Comparison of ENCODE assay signal across 9 cellular contexts in genomic region chr4:133149932-133150642, GRCh38. TPM values are rescaled to one million over a fixed set of nuclear protein-coding genes. Genes with fewer than 3 reads are reported as not detected.
DNase-seq lines count a peak whose midpoint lies in the region; ATAC-seq and TF ChIP-seq lines count a peak whose summit lies in the region.
"Had no signal": no experiment of that assay in that cellular context is flagged by ENCODE, and none has a peak within 500 bp of the region (broad histone marks: within the 10 kb centered on the region; RNA-seq: fewer than 3 reads in every experiment).

No MANE protein-coding gene starts in this region.

- CTCF ChIA-PET in activated CD4-positive, alpha-beta memory T cell treated with anti-CD3 and anti-CD28 coated beads for 36 hours (lab: Charles Lee): no interaction called here

- no peak overlapping the region for H3K4me3 Mint-ChIP-seq in activated CD4-positive, alpha-beta memory T cell treated with anti-CD3 and anti-CD28 coated beads for 36 hours

- H3K36me3 ChIP-seq in HUES64 (ENCODE audit: insufficient read depth, low read length): no peaks in the 10 kb centered on the region
- H3K36me3 ChIP-seq in prostate gland: no peaks in the 10 kb centered on the region

- no peaks in the 10 kb centered on the region for H3K9me3 Mint-ChIP-seq in activated CD4-positive, alpha-beta memory T cell treated with anti-CD3 and anti-CD28 coated beads for 36 hours

- H3K9ac ChIP-seq in HUES64 (ENCODE audit: low read depth, low read length): no peak overlapping the region

- DNase-seq in COLO829 (ENCODE audit: low spot score) (peak; percentile 20), fibroblast of pulmonary artery (ENCODE audit: low read depth) (peak; percentile 41), prostate gland (ENCODE audit: low spot score) (no peak), left lobe of liver (ENCODE audit: low spot score) (no peak)
- no peak for DNase-seq in activated CD4-positive, alpha-beta memory T cell treated with anti-CD3 and anti-CD28 coated beads for 36 hours
- DNase-seq: activated CD4-positive, alpha-beta T cell treated with anti-CD3 and anti-CD28 coated beads, Interleukin-2, amount 50 U/mL, for 1 hour had no signal

- H3K4me1 ChIP-seq in HUES64 (ENCODE audit: insufficient read depth, low read length) (peaks cover 34% of the 10 kb centered on the region), prostate gland (replicated peaks) (peaks cover 3% of the 10 kb centered on the region)

- ATAC-seq in left lobe of liver: no peak
- ATAC-seq in HG03432 (IDR thresholded peaks at IDR 0.05; ENCODE audit: unreplicated experiment): no peak
- no peak for ATAC-seq in HG03469 (IDR thresholded peaks at IDR 0.05; ENCODE audit: unreplicated experiment)

- no peak for TF ChIP-seq POLR2A in prostate gland (IDR thresholded peaks at IDR 0.05)

- peaks cover 61% of the 10 kb centered on the region for H3K27me3 Mint-ChIP-seq in activated CD4-positive, alpha-beta memory T cell treated with anti-CD3 and anti-CD28 coated beads for 36 hours

- no peaks in the 10 kb centered on the region for H3K9me3 ChIP-seq in HUES64 (ENCODE audit: insufficient read depth, low read depth, low read length)
- H3K9me3 ChIP-seq in prostate gland: no peaks in the 10 kb centered on the region

- WGBS in HUES64: 2% methylated on average over 28 of the region's 28 CpGs
- WGBS in prostate gland: 2% methylated on average over 21 of the region's 28 CpGs

- peaks cover 8% of the 10 kb centered on the region for H3K36me3 Mint-ChIP-seq in activated CD4-positive, alpha-beta memory T cell treated with anti-CD3 and anti-CD28 coated beads for 36 hours

- peaks cover 17% of the 10 kb centered on the region for H3K4me1 Mint-ChIP-seq in activated CD4-positive, alpha-beta memory T cell treated with anti-CD3 and anti-CD28 coated beads for 36 hours (ENCODE audit: low read depth)

- H3K4me3 ChIP-seq in HUES64 (ENCODE audit: low read length): peak overlapping the region; percentile 72
- peak overlapping the region; percentile 70 for H3K4me3 ChIP-seq in fibroblast of pulmonary artery (replicated peaks; ENCODE audit: low read depth, low read length)
- H3K4me3 ChIP-seq in prostate gland: peak overlapping the region; percentile 22 to 33

- peaks cover 89% of the 10 kb centered on the region for H3K27me3 ChIP-seq in HUES64 (ENCODE audit: insufficient read depth, low read length)
- H3K27me3 ChIP-seq in prostate gland (replicated peaks; ENCODE audit: insufficient read depth): peaks cover 11% of the 10 kb centered on the region

- no peak overlapping the region for H3K27ac ChIP-seq in HUES64 (ENCODE audit: low read depth, low read length)
- peak overlapping the region; percentile 19 to 54 for H3K27ac ChIP-seq in prostate gland

- H3K27ac Mint-ChIP-seq in activated CD4-positive, alpha-beta memory T cell treated with anti-CD3 and anti-CD28 coated beads for 36 hours: no peak overlapping the region

- TF ChIP-seq CTCF in fibroblast of pulmonary artery (IDR thresholded peaks at IDR 0.05; ENCODE audit: low read length, missing control alignments) (no peak), prostate gland (IDR thresholded peaks at IDR 0.05) (no peak)

- intact Hi-C loops in prostate gland (cut with DNase I): loop anchor here (10.0 kb wide), 3 partner anchors 335 to 1755 kb away; no protein-coding TSS in a partner anchor
- intact Hi-C loops in activated CD4-positive, alpha-beta memory T cell treated with anti-CD3 and anti-CD28 coated beads for 36 hours (cut with micrococcal nuclease): no loop called here

- POLR2A ChIA-PET in activated CD4-positive, alpha-beta memory T cell treated with anti-CD3 and anti-CD28 coated beads for 36 hours (lab: Charles Lee): no interaction called here

RNA-seq across cellular contexts. Expression of gene PCDH10, which starts 1.0 kb away (rescaled TPM):
- polyA plus RNA-seq in HUES64 (2013, experiment 1 of 2): 16.2 TPM
- 21.7 TPM for polyA plus RNA-seq in HUES64 (2013, experiment 2 of 2)
- 1 to 10 TPM; 3.9 to 7.2 TPM for total RNA-seq in prostate gland
- total RNA-seq in left lobe of liver: not detected
- total RNA-seq in activated CD4-positive, alpha-beta memory T cell treated with anti-CD3 and anti-CD28 coated beads for 36 hours: not detected

Comparison
In these comparisons a context has a peak if more than half of its experiments do, and no peak if none do; other contexts are left out.
1. DNase-seq: peak in COLO829 (single experiment) and fibroblast of pulmonary artery (single experiment); none in prostate gland (single experiment), left lobe of liver (single experiment) and activated CD4-positive, alpha-beta memory T cell treated with anti-CD3 and anti-CD28 coated beads for 36 hours (single experiment).
2. Peak in every context shown above with its lines, with median percentiles within 50 percentile points of each other: H3K4me3 ChIP-seq.